22 cellular contexts compared by ENCODE assay signal in genomic region chr5:118558871-118559270, GRCh38.
DNase-seq lines count a peak whose midpoint lies in the region; ATAC-seq, FAIRE-seq and TF ChIP-seq lines count a peak whose summit lies in the region.
"Had no signal": no experiment of that assay in that cellular context is flagged by ENCODE, and none has a peak within 500 bp of the region (broad histone marks: within the 10 kb centered on the region; RNA-seq: fewer than 3 reads in every experiment).

No MANE protein-coding gene starts in this region.

- 59 to 80% (median 72%) methylated on average over 1 of the region's 1 CpG for WGBS in heart left ventricle, 4 donors
- 33% methylated on average over 1 of the region's 1 CpG for WGBS in smooth muscle cell (ENCODE audit: low lambda C conversion rate)

- TF ChIP-seq CTCF in heart left ventricle (IDR thresholded peaks at IDR 0.05) (no peak), fibroblast of lung (conservative IDR thresholded peaks at IDR 0.05 in 1 of 2, IDR thresholded peaks at IDR 0.05 in 1 of 2; ENCODE audit: low read depth in 1 of 2, low read length in 2 of 2) (no peak), smooth muscle cell (IDR thresholded peaks at IDR 0.05; ENCODE audit: borderline replicate concordance, insufficient read depth, poor library complexity, severe bottlenecking) (no peak)

- H3K9me3 Mint-ChIP-seq in activated T-cell treated with anti-CD3 and anti-CD28 coated beads, Interleukin-2, amount 50 U/mL, for 24 hours: no peaks in the 10 kb centered on the region
- H3K9me3 Mint-ChIP-seq: IgD-negative memory B cell had no signal

- FAIRE-seq in RCC 7860 (lab: Jason Lieb, UNC): peak; percentile 21
- FAIRE-seq: D721Med, GM18507 had no signal

- H3K36me3 Mint-ChIP-seq in activated T-cell treated with anti-CD3 and anti-CD28 coated beads, Interleukin-2, amount 50 U/mL, for 24 hours (ENCODE audit: low read depth): no peaks in the 10 kb centered on the region
- H3K36me3 Mint-ChIP-seq: IgD-negative memory B cell had no signal

- H3F3A ChIP-seq in smooth muscle cell (ENCODE audit: low read depth): no peaks in the 10 kb centered on the region

- H4K20me1 ChIP-seq in fibroblast of lung (ENCODE audit: control insufficient read depth, extremely low read depth, insufficient read depth, low read length): no peaks in the 10 kb centered on the region
- no peaks in the 10 kb centered on the region for H4K20me1 ChIP-seq in smooth muscle cell (ENCODE audit: low read depth)

- H3K36me3 ChIP-seq in heart left ventricle: no peaks in the 10 kb centered on the region
- no peaks in the 10 kb centered on the region for H3K36me3 ChIP-seq in fibroblast of lung (ENCODE audit: control insufficient read depth, insufficient read depth, low read length)
- H3K36me3 ChIP-seq in smooth muscle cell (ENCODE audit: low read depth): no peaks in the 10 kb centered on the region
- H3K36me3 ChIP-seq: HAP-1 had no signal

- H3K4me3 ChIP-seq in heart left ventricle: peak overlapping the region in 3 of 12 donors; percentile 27 to 45 (median 43)
- H3K4me3 ChIP-seq in fibroblast of lung (replicated peaks in 1 of 4; ENCODE audit: control extremely low read depth in 1 of 4, insufficient read depth in 1 of 4, low read depth in 3 of 4, low read length in 4 of 4): no peak overlapping the region
- no peak overlapping the region for H3K4me3 ChIP-seq in smooth muscle cell
- H3K4me3 ChIP-seq: HAP-1 had no signal

- H3K79me2 ChIP-seq in fibroblast of lung (ENCODE audit: control insufficient read depth, insufficient read depth, low read length) (no peaks in the 10 kb centered on the region), smooth muscle cell (ENCODE audit: low read depth) (no peaks in the 10 kb centered on the region)

- intact Hi-C loops in heart left ventricle (cut with DNase I): no loop called here
- intact Hi-C loops in left cardiac atrium (cut with DNase I): no loop called here

- H3K4me1 ChIP-seq in heart left ventricle (peaks cover 0 to 27% (median 3%) of the 10 kb centered on the region in 12 donors), fibroblast of lung (ENCODE audit: control insufficient read depth, extremely low read depth, insufficient read depth, low read length) (no peaks in the 10 kb centered on the region), smooth muscle cell (ENCODE audit: low read depth) (peaks cover 10% of the 10 kb centered on the region)

- H3K4me3 Mint-ChIP-seq in activated T-cell treated with anti-CD3 and anti-CD28 coated beads, Interleukin-2, amount 50 U/mL, for 24 hours: no peak overlapping the region
- H3K4me3 Mint-ChIP-seq: IgD-negative memory B cell had no signal

- ATAC-seq in heart left ventricle (no peak), left cardiac atrium (no peak)

- H3K9me3 ChIP-seq in heart left ventricle (no peaks in the 10 kb centered on the region), fibroblast of lung (ENCODE audit: control insufficient read depth, insufficient read depth, low read depth, low read length) (no peaks in the 10 kb centered on the region), smooth muscle cell (replicated peaks; ENCODE audit: low read depth) (no peaks in the 10 kb centered on the region)
- H3K9me3 ChIP-seq: HAP-1 had no signal

- no peaks in the 10 kb centered on the region for H3K4me1 Mint-ChIP-seq in activated T-cell treated with anti-CD3 and anti-CD28 coated beads, Interleukin-2, amount 50 U/mL, for 24 hours (ENCODE audit: low read depth)
- H3K4me1 Mint-ChIP-seq: IgD-negative memory B cell had no signal

- H3K27ac ChIP-seq in heart left ventricle: peak overlapping the region in 7 of 12 donors; percentile 7 to 68 (median 50)
- no peak overlapping the region for H3K27ac ChIP-seq in fibroblast of lung (ENCODE audit: insufficient read depth, low read length)
- peak overlapping the region; percentile 8 for H3K27ac ChIP-seq in smooth muscle cell (ENCODE audit: low read depth)
- H3K27ac ChIP-seq: KMS-11 had no signal

- no peaks in the 10 kb centered on the region for H3K27me3 Mint-ChIP-seq in activated T-cell treated with anti-CD3 and anti-CD28 coated beads, Interleukin-2, amount 50 U/mL, for 24 hours
- H3K27me3 Mint-ChIP-seq: IgD-negative memory B cell had no signal

- no peak overlapping the region for H3K9ac ChIP-seq in fibroblast of lung (ENCODE audit: insufficient read depth, low read length)
- H3K9ac ChIP-seq in smooth muscle cell (ENCODE audit: low read depth): no peak overlapping the region
- H3K9ac ChIP-seq: KMS-11 had no signal

- H2AFZ ChIP-seq in fibroblast of lung (ENCODE audit: low read length) (no peak overlapping the region), smooth muscle cell (ENCODE audit: low read depth) (no peak overlapping the region)

- no peak for TF ChIP-seq POLR2A in heart left ventricle (IDR thresholded peaks at IDR 0.05)

- no peaks in the 10 kb centered on the region for H3K27me3 ChIP-seq in heart left ventricle
- no peaks in the 10 kb centered on the region for H3K27me3 ChIP-seq in fibroblast of lung (ENCODE audit: control insufficient read depth, insufficient read depth, low read length)
- H3K27me3 ChIP-seq in smooth muscle cell (ENCODE audit: low read depth): no peaks in the 10 kb centered on the region

- H3K27ac Mint-ChIP-seq in activated T-cell treated with anti-CD3 and anti-CD28 coated beads, Interleukin-2, amount 50 U/mL, for 24 hours: no peak overlapping the region
- H3K27ac Mint-ChIP-seq: IgD-negative memory B cell had no signal

- DNase-seq in heart left ventricle: no peak
- DNase-seq in left cardiac atrium: no peak
- DNase-seq in RCC 7860 (ENCODE audit: low spot score): no peak
- DNase-seq in fibroblast of lung (ENCODE audit: low read depth in 2 of 2): peak; percentile 5 to 6
- DNase-seq in smooth muscle cell (lab: John Stamatoyannopoulos, UW; ENCODE audit: unreplicated experiment): no peak
- DNase-seq in hepatic stellate cell (ENCODE audit: low spot score): no peak
- DNase-seq in activated T-cell treated with anti-CD3 and anti-CD28 coated beads, Interleukin-2, amount 50 U/mL, for 24 hours: no peak
- DNase-seq in inferior parietal cortex (ENCODE audit: extremely low spot score): no peak
- DNase-seq: 8988T, ACHN, GOT3, MM.1S, NCI-H2029, NCI-H446, NCI-H524 treated with DMSO at 0.1 percent for 48 hours, NCI-H774, SHP77 had no signal

- H3K4me2 ChIP-seq in fibroblast of lung (ENCODE audit: extremely low read depth, insufficient read depth, low read length): no peak overlapping the region
- peak overlapping the region; percentile 14 for H3K4me2 ChIP-seq in smooth muscle cell
- H3K4me2 ChIP-seq: KMS-11 had no signal

Comparison
In these comparisons a context has a peak if more than half of its experiments do, and no peak if none do; other contexts are left out.
1. DNase-seq: peak in fibroblast of lung (2 of 2); none in heart left ventricle (0 of 5), left cardiac atrium (single experiment), RCC 7860 (single experiment), smooth muscle cell (single experiment), hepatic stellate cell (single experiment), activated T-cell treated with anti-CD3 and anti-CD28 coated beads, Interleukin-2, amount 50 U/mL, for 24 hours (single experiment) and inferior parietal cortex (single experiment).